8 cellular contexts compared by ENCODE assay signal in the genomic region with DNA sequence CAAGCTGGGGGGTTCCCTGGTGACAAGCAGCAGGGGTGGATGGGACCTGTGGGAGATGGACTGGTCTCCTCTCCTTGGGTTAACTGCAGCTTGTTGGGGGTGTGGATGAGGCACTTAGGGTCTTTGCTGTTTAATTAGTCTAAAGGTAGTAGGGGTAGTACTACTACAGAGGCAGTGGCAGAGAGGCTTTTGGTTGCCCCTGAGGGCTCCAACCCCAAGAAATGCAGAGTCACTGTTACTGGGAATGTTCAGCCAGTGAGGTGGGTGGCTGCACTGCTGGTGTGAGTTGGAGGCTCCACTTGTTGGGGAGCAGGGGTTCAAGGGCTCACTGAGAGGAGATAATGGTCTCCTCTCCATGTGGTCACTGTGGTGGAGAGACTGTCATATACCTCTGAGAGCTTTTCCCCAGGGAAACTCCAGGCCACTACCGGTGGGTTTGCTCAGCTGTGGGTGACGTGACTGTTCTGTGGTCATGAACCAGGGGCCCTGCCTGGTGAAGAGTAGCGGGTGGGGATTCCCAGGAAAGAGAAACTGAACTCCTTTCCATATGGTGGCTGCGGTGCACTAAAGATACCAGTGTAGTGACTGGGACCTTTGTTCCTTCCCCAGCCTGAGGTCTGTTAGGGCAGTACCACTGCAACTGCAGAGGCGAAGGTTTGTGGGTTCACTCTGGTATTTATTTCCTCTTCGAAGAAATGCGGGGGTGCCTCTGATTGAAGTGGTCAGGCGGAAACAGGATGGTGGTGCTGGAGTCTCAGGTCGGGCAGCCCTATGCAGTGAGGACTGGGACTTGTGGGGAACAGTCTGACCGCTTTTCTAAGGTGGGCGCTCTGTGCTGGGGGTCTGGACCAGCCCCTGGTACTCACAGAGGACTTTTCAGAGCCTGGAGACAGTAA.
A peak's percentile ranks its signal among the peaks of the same experiment; 100 is the strongest.
DNase-seq lines count a peak whose midpoint lies in the region; ATAC-seq and TF ChIP-seq lines count a peak whose summit lies in the region.

No MANE protein-coding gene starts in this region.

- DNase-seq in GM06990 (ENCODE audit: extremely low read depth, insufficient read length) (peak; percentile 72), uterus (no peak), esophagus squamous epithelium (lab: John Stamatoyannopoulos, UW) (no peak), SK-N-SH (no peak)
- DNase-seq in activated T-helper 9 cell treated with anti-CD3 and anti-CD28 coated beads, Interleukin-2, amount 50 U/mL, for 16 hours (ENCODE audit: low read depth) = peak; percentile 70
- peak; percentile 65 to 82 for DNase-seq in stimulated activated CD4-positive, alpha-beta T cell treated with anti-CD3 and anti-CD28 coated beads, Interleukin-2, amount 100 ng/mL, for 48 hours

- TF ChIP-seq RAD21 in SK-N-SH (IDR thresholded peaks at IDR 0.05; ENCODE audit: low read length) = no peak

- WGBS in esophagus squamous epithelium, 2 donors = 64 to 81% methylated on average over 3 to 8 of the region's 11 CpGs
- WGBS in SK-N-SH (ENCODE audit: low lambda C conversion rate) = 78% methylated on average over 9 of the region's 11 CpGs

- intact Hi-C loops in uterus (cut with DNase I; ENCODE audit: low total_unique reads) = loop anchor here (10.0 kb wide), 1 partner anchor 107 kb away; no protein-coding TSS in a partner anchor
- intact Hi-C loops in esophagus squamous epithelium (cut with DNase I) = loop anchor here (10.0 kb wide), 2 partner anchors 67 to 107 kb away; a partner anchor contains a TSS

- no peak for TF ChIP-seq EP300 in SK-N-SH (IDR thresholded peaks at IDR 0.05; ENCODE audit: borderline replicate concordance in 1 of 2, low read depth in 1 of 2, low read length in 1 of 2)

- no peak overlapping the region for H3K27ac ChIP-seq in OCI-LY3 (ENCODE audit: low read length)
- H3K27ac ChIP-seq in uterus = no peak overlapping the region
- H3K27ac ChIP-seq in esophagus squamous epithelium = peak overlapping the region in 1 of 4 donors; percentile 24
- H3K27ac ChIP-seq in SK-N-SH (ENCODE audit: low read depth in 2 of 2, low read length in 1 of 2) = no peak overlapping the region

- no peaks in the 10 kb centered on the region for H3K36me3 ChIP-seq in GM06990 (ENCODE audit: control insufficient read depth, insufficient read depth, low read length)
- no peaks in the 10 kb centered on the region for H3K36me3 ChIP-seq in OCI-LY3 (replicated peaks; ENCODE audit: low read depth, low read length)
- H3K36me3 ChIP-seq in uterus = no peaks in the 10 kb centered on the region
- no peaks in the 10 kb centered on the region for H3K36me3 ChIP-seq in esophagus squamous epithelium
- no peaks in the 10 kb centered on the region for H3K36me3 ChIP-seq in SK-N-SH (replicated peaks in 1 of 2; ENCODE audit: control insufficient read depth in 1 of 2, insufficient read depth in 2 of 2, low read length in 1 of 2)

- H3K4me1 ChIP-seq in OCI-LY3 (ENCODE audit: low read length) (peaks cover 30% of the 10 kb centered on the region), uterus (no peaks in the 10 kb centered on the region), esophagus squamous epithelium (peaks cover 8 to 60% (median 19%) of the 10 kb centered on the region in 3 donors), SK-N-SH (ENCODE audit: control insufficient read depth in 1 of 2, insufficient read depth in 2 of 2, low read depth in 1 of 2, low read length in 1 of 2) (no peaks in the 10 kb centered on the region)

- peak overlapping the region; percentile 57; the same call in 1 of the 2 replicates for H2AFZ ChIP-seq in OCI-LY3 (ENCODE audit: low read depth, low read length)
- H2AFZ ChIP-seq in SK-N-SH (ENCODE audit: low read depth) = no peak overlapping the region

- TF ChIP-seq POLR2A in uterus (IDR thresholded peaks at IDR 0.05) (no peak), esophagus squamous epithelium (IDR thresholded peaks at IDR 0.05) (no peak)

- no peaks in the 10 kb centered on the region for H3K9me3 ChIP-seq in OCI-LY3 (ENCODE audit: insufficient read depth, low read length)
- H3K9me3 ChIP-seq in uterus = no peaks in the 10 kb centered on the region
- no peaks in the 10 kb centered on the region for H3K9me3 ChIP-seq in esophagus squamous epithelium
- H3K9me3 ChIP-seq in SK-N-SH = no peaks in the 10 kb centered on the region

- H3K9me2 ChIP-seq in SK-N-SH = no peaks in the 10 kb centered on the region

- POLR2A ChIA-PET in SK-N-SH (lab: Yijun Ruan, JAX) = no interaction called here

- H3K27me3 ChIP-seq in GM06990 (replicated peaks; ENCODE audit: control insufficient read depth, insufficient read depth, low read length) (no peaks in the 10 kb centered on the region), OCI-LY3 (ENCODE audit: low read depth, low read length) (no peaks in the 10 kb centered on the region), uterus (no peaks in the 10 kb centered on the region), esophagus squamous epithelium (no peaks in the 10 kb centered on the region), SK-N-SH (ENCODE audit: insufficient read depth) (no peaks in the 10 kb centered on the region)

- no peaks in the 10 kb centered on the region for H3F3A ChIP-seq in SK-N-SH (replicated peaks; ENCODE audit: insufficient read depth)

- H4K20me1 ChIP-seq in OCI-LY3 (ENCODE audit: insufficient read depth, low read length) (no peaks in the 10 kb centered on the region), SK-N-SH (ENCODE audit: insufficient read depth) (no peaks in the 10 kb centered on the region)

- CTCF ChIA-PET in SK-N-SH (lab: Yijun Ruan, JAX) = no interaction called here

- peak; percentile 88 for ATAC-seq in GM21825 (IDR thresholded peaks at IDR 0.05; ENCODE audit: unreplicated experiment)

- H3K4me2 ChIP-seq in OCI-LY3 (ENCODE audit: low read length) = peak overlapping the region; percentile 47
- H3K4me2 ChIP-seq in SK-N-SH = no peak overlapping the region

- H3K79me2 ChIP-seq in OCI-LY3 (ENCODE audit: low read length) (no peaks in the 10 kb centered on the region), SK-N-SH (ENCODE audit: insufficient read depth) (no peaks in the 10 kb centered on the region)

- H3K4me3 ChIP-seq in GM06990 (replicated peaks; ENCODE audit: low read depth, low read length) = no peak overlapping the region
- peak overlapping the region; percentile 24; the same call in 1 of the 2 replicates for H3K4me3 ChIP-seq in OCI-LY3 (ENCODE audit: low read length)
- H3K4me3 ChIP-seq in uterus = no peak overlapping the region
- H3K4me3 ChIP-seq in esophagus squamous epithelium = no peak overlapping the region
- H3K4me3 ChIP-seq in SK-N-SH (ENCODE audit: low read depth in 2 of 2, low read length in 1 of 2) = no peak overlapping the region

- TF ChIP-seq CTCF in GM06990 (IDR thresholded peaks at IDR 0.05; ENCODE audit: insufficient read depth, low read length, poor library complexity, severe bottlenecking) = no peak
- no peak for TF ChIP-seq CTCF in OCI-LY3 (IDR thresholded peaks at IDR 0.05; ENCODE audit: low read depth, low read length)
- TF ChIP-seq CTCF in uterus (IDR thresholded peaks at IDR 0.05) = no peak
- no peak for TF ChIP-seq CTCF in esophagus squamous epithelium (IDR thresholded peaks at IDR 0.05)
- TF ChIP-seq CTCF in SK-N-SH (IDR thresholded peaks at IDR 0.05) = no peak

- H3K9ac ChIP-seq in OCI-LY3 (ENCODE audit: low read length) (no peak overlapping the region; the same call in 1 of the 2 replicates), SK-N-SH (no peak overlapping the region)

TF ChIP-seq in SK-N-SH, 30 proteins besides CTCF, POLR2A, EP300 and RAD21:
- TF ChIP-seq, protein P1, sequence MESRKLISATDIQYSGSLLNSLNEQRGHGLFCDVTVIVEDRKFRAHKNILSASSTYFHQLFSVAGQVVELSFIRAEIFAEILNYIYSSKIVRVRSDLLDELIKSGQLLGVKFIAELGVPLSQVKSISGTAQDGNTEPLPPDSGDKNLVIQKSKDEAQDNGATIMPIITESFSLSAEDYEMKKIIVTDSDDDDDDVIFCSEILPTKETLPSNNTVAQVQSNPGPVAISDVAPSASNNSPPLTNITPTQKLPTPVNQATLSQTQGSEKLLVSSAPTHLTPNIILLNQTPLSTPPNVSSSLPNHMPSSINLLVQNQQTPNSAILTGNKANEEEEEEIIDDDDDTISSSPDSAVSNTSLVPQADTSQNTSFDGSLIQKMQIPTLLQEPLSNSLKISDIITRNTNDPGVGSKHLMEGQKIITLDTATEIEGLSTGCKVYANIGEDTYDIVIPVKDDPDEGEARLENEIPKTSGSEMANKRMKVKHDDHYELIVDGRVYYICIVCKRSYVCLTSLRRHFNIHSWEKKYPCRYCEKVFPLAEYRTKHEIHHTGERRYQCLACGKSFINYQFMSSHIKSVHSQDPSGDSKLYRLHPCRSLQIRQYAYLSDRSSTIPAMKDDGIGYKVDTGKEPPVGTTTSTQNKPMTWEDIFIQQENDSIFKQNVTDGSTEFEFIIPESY (IDR thresholded peaks at IDR 0.05; ENCODE audit: borderline replicate concordance, low read depth) = no peak
- TF ChIP-seq YY1 (IDR thresholded peaks at IDR 0.05; ENCODE audit: low read depth) (no peak), POLR2AphosphoS5 (IDR thresholded peaks at IDR 0.05; ENCODE audit: low read depth, low read length) (no peak)
- TF ChIP-seq, protein P2, sequence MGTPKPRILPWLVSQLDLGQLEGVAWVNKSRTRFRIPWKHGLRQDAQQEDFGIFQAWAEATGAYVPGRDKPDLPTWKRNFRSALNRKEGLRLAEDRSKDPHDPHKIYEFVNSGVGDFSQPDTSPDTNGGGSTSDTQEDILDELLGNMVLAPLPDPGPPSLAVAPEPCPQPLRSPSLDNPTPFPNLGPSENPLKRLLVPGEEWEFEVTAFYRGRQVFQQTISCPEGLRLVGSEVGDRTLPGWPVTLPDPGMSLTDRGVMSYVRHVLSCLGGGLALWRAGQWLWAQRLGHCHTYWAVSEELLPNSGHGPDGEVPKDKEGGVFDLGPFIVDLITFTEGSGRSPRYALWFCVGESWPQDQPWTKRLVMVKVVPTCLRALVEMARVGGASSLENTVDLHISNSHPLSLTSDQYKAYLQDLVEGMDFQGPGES (IDR thresholded peaks at IDR 0.05; ENCODE audit: low read depth, low read length) = no peak

Comparison
In these comparisons a context has a peak if more than half of its experiments do, and no peak if none do; other contexts are left out.
1. DNase-seq: peak in GM06990 (single experiment), activated T-helper 9 cell treated with anti-CD3 and anti-CD28 coated beads, Interleukin-2, amount 50 U/mL, for 16 hours (single experiment) and stimulated activated CD4-positive, alpha-beta T cell treated with anti-CD3 and anti-CD28 coated beads, Interleukin-2, amount 100 ng/mL, for 48 hours (2 of 2); none in uterus (0 of 2), esophagus squamous epithelium (single experiment) and SK-N-SH (single experiment).